Comparison of ENCODE assay signal across 8 cellular contexts in genomic region chr17:30831663-30832437, GRCh38. TPM values are rescaled to one million over a fixed set of nuclear protein-coding genes. Genes with fewer than 3 reads are reported as not detected.
DNase-seq lines count a peak whose midpoint lies in the region; ATAC-seq and TF ChIP-seq lines count a peak whose summit lies in the region.

TSS of gene ATAD5 (plus strand) at chr17:30831966. CDS start at chr17:30832348, 382 bp downstream.

- H3K4me1 ChIP-seq in Panc1 (ENCODE audit: control insufficient read depth, insufficient read depth, low read length): peaks cover 15% of the 10 kb centered on the region
- H3K4me1 ChIP-seq in esophagus muscularis mucosa: peaks cover 12 to 19% (median 15%) of the 10 kb centered on the region in 4 donors
- peaks cover 16% of the 10 kb centered on the region for H3K4me1 ChIP-seq in muscle layer of colon (ENCODE audit: insufficient read depth, low read length)

- TF ChIP-seq POLR2A in esophagus muscularis mucosa (IDR thresholded peaks at IDR 0.05; ENCODE audit: low read depth): no peak

- H3K4me3 ChIP-seq in Panc1 (ENCODE audit: low read depth in 2 of 2, low read length in 2 of 2) (peak within 1 kb of the TSS; percentile 78 to 88), esophagus muscularis mucosa (peak within 1 kb of the TSS; percentile 61 to 89 (median 68)), muscle layer of colon (ENCODE audit: low read depth in 1 of 2, low read length in 2 of 2) (peak within 1 kb of the TSS; percentile 85 to 98)

- peak within 1 kb of the TSS; percentile 80 for H3K9ac ChIP-seq in muscle layer of colon (ENCODE audit: low read length)

- H3K9me3 ChIP-seq in KOPT-K1 (ENCODE audit: insufficient read depth, low read length, poor library complexity, severe bottlenecking): no peaks in the 10 kb centered on the region
- no peaks in the 10 kb centered on the region for H3K9me3 ChIP-seq in Panc1 (ENCODE audit: control insufficient read depth, insufficient read depth, low read depth, low read length)
- H3K9me3 ChIP-seq in esophagus muscularis mucosa: no peaks in the 10 kb centered on the region
- no peaks in the 10 kb centered on the region for H3K9me3 ChIP-seq in muscle layer of colon (ENCODE audit: low read length)

- CTCF ChIA-PET in Panc1 (lab: Charles Lee): no interaction called here

- no peak for TF ChIP-seq EP300 in esophagus muscularis mucosa (IDR thresholded peaks at IDR 0.05)

- intact Hi-C loops in Panc1 (cut with micrococcal nuclease; ENCODE audit: unreplicated experiment): no loop called here
- intact Hi-C loops in esophagus muscularis mucosa (cut with DNase I): no loop called here

- ATAC-seq in GM21423 (IDR thresholded peaks at IDR 0.05; ENCODE audit: unreplicated experiment): peak; percentile 80
- ATAC-seq in Panc1: peak; percentile 98

- POLR2A ChIA-PET in Panc1 (lab: Charles Lee): no interaction called here

- peaks cover 30% of the 10 kb centered on the region for H3K36me3 ChIP-seq in KOPT-K1 (ENCODE audit: insufficient read depth, low read length)
- no peaks in the 10 kb centered on the region; the same call in 1 of the 2 replicates for H3K36me3 ChIP-seq in Panc1 (ENCODE audit: control insufficient read depth, insufficient read depth, low read length)
- no peaks in the 10 kb centered on the region for H3K36me3 ChIP-seq in esophagus muscularis mucosa
- no peaks in the 10 kb centered on the region for H3K36me3 ChIP-seq in muscle layer of colon (ENCODE audit: insufficient read depth, low read length)

- peak within 1 kb of the TSS; percentile 93 for H3K27ac ChIP-seq in KOPT-K1 (ENCODE audit: low read depth, low read length, poor library complexity, severe bottlenecking)
- peak within 1 kb of the TSS; percentile 98 for H3K27ac ChIP-seq in Panc1 (ENCODE audit: low read length)
- H3K27ac ChIP-seq in esophagus muscularis mucosa (replicated peaks in 1 of 4): peak within 1 kb of the TSS; percentile 33 to 56 (median 50)
- peak within 1 kb of the TSS; percentile 56 for H3K27ac ChIP-seq in muscle layer of colon (ENCODE audit: low read depth, low read length)

- TF ChIP-seq CTCF in Panc1 (IDR thresholded peaks at IDR 0.05) (no peak), esophagus muscularis mucosa (IDR thresholded peaks at IDR 0.05) (peak in 1 of 3 experiments; percentile 32)

- in situ Hi-C loops in Panc1 (cut with HindIII; ENCODE audit: low pct_unique_long_range_greater_than_20kb, low sequenced_read_pairs): no loop called here

- no peaks in the 10 kb centered on the region for H3K27me3 ChIP-seq in Panc1 (ENCODE audit: control insufficient read depth, insufficient read depth, low read length)
- no peaks in the 10 kb centered on the region for H3K27me3 ChIP-seq in esophagus muscularis mucosa
- no peaks in the 10 kb centered on the region for H3K27me3 ChIP-seq in muscle layer of colon (ENCODE audit: control insufficient read depth in 1 of 2, insufficient read depth in 2 of 2, low read length in 2 of 2)

- BruUV-seq in Panc1 (replicated peaks; lab: Mats Ljungman, UMichigan): no TSS peak

- DNase-seq in CD1c-positive myeloid dendritic cell (ENCODE audit: extremely low spot score) (peak; percentile 94), Panc1 (ENCODE audit: low read depth, low spot score) (peak; percentile 64), esophagus muscularis mucosa (ENCODE audit: extremely low spot score) (peak; percentile 95)
- DNase-seq in activated T-cell treated with anti-CD3 and anti-CD28 coated beads, Interleukin-2, amount 50 U/mL, for 1 hour: peak; percentile 86
- peak; percentile 93 for DNase-seq in stimulated activated CD8-positive, alpha-beta memory T cell treated with anti-CD3 and anti-CD28 coated beads, Interleukin-4, amount 100 ng/mL, for 48 hours

- WGBS in esophagus muscularis mucosa: under 1% methylated on average over 28 of the region's 59 CpGs

RNA-seq across cellular contexts. Expression of gene ATAD5, which starts in this region (rescaled TPM):
- total RNA-seq in Panc1 (2021; ENCODE audit: unreplicated experiment) (11.5 TPM), esophagus muscularis mucosa (1 to 10 TPM in 1 of 4 donors, under 1 TPM in 3; 0.33 to 1.7 (median 0.52) TPM)
- polyA plus RNA-seq in Panc1 (2012; ENCODE audit: insufficient read length): 1.0 TPM

Comparison
In these comparisons a context has a peak if more than half of its experiments do, and no peak if none do; other contexts are left out.
1. Peak in every context shown above with its lines: DNase-seq, ATAC-seq, H3K4me3 ChIP-seq and H3K27ac ChIP-seq.